ENCODE assay signal across 8 cellular contexts in genomic region chr14:60656755-60657608, GRCh38. TPM values are rescaled to one million over a fixed set of nuclear protein-coding genes. Genes with fewer than 3 reads are reported as not detected.
A peak's percentile ranks its signal among the peaks of the same experiment; 100 is the strongest.
DNase-seq lines count a peak whose midpoint lies in the region; ATAC-seq lines count a peak whose summit lies in the region.

No MANE protein-coding gene starts in this region.

- DNase-seq in DMS 273 (lab: John Stamatoyannopoulos, UW; ENCODE audit: unreplicated experiment) (peak; percentile 84), NCI-H460 (ENCODE audit: extremely low read depth, low read depth) (peak; percentile 54), amniotic epithelial cell (ENCODE audit: low read depth) (peak; percentile 49), KG1 (lab: John Stamatoyannopoulos, UW) (no peak)

- peaks cover 84% of the 10 kb centered on the region for H3K27me3 ChIP-seq in iPS-18a (ENCODE audit: control insufficient read depth, insufficient read depth, low read length)
- H3K27me3 ChIP-seq in skeletal muscle tissue (ENCODE audit: control insufficient read depth in 3 of 3, insufficient read depth in 3 of 3, low read length in 3 of 3) = peaks cover 4 to 13% (median 11%) of the 10 kb centered on the region in 3 donors

- H3K27ac ChIP-seq in iPS-18a (ENCODE audit: low read length) (no peak overlapping the region), skeletal muscle tissue (ENCODE audit: low read depth, low read length) (peak overlapping the region; percentile 91)

- H3K4me3 ChIP-seq in iPS-18a (ENCODE audit: low read length) (peak overlapping the region; percentile 63), skeletal muscle tissue (ENCODE audit: low read length in 3 of 3) (peak overlapping the region; percentile 77 to 90 (median 85))

- H3K36me3 ChIP-seq in iPS-18a (ENCODE audit: control insufficient read depth, low read depth, low read length) = no peaks in the 10 kb centered on the region
- no peaks in the 10 kb centered on the region for H3K36me3 ChIP-seq in skeletal muscle tissue (ENCODE audit: control insufficient read depth in 3 of 3, insufficient read depth in 3 of 3, low read length in 3 of 3)

- peaks cover 32% of the 10 kb centered on the region for H3K4me1 ChIP-seq in iPS-18a (ENCODE audit: control insufficient read depth, low read depth, low read length)
- peaks cover 31 to 41% (median 37%) of the 10 kb centered on the region in 3 donors for H3K4me1 ChIP-seq in skeletal muscle tissue (ENCODE audit: control insufficient read depth in 3 of 3, insufficient read depth in 3 of 3, low read length in 3 of 3)

- ATAC-seq in GM19023 (IDR thresholded peaks at IDR 0.05; ENCODE audit: unreplicated experiment) (peak; percentile 84), HG03066 (IDR thresholded peaks at IDR 0.05; ENCODE audit: low read depth, unreplicated experiment) (peak; percentile 85)

- peak overlapping the region; percentile 28 for H3K9ac ChIP-seq in iPS-18a (ENCODE audit: low read length)
- H3K9ac ChIP-seq in skeletal muscle tissue (ENCODE audit: low read depth in 1 of 3, low read length in 3 of 3) = peak overlapping the region; percentile 96 to 99 (median 97)

- H3K9me3 ChIP-seq in iPS-18a (ENCODE audit: control insufficient read depth, low read depth, low read length) = no peaks in the 10 kb centered on the region
- H3K9me3 ChIP-seq in skeletal muscle tissue (ENCODE audit: control insufficient read depth in 3 of 3, low read length in 3 of 3) = no peaks in the 10 kb centered on the region

RNA-seq across cellular contexts. Expression of gene SIX1, which starts 7.7 kb away (rescaled TPM):
- total RNA-seq in NCI-H460 (2014; rRNA removed; shearing (Covaris generic)) = 8.4 and 9.6 TPM in 2 replicates
- polyA plus RNA-seq in NCI-H460 (2014; cell fraction: nucleus; rRNA removed) = 5.1 and 11.4 TPM in 2 replicates
- 45.4 TPM for total RNA-seq in skeletal muscle tissue
